Comparison of ENCODE assay signal across 20 cellular contexts in the genomic region with DNA sequence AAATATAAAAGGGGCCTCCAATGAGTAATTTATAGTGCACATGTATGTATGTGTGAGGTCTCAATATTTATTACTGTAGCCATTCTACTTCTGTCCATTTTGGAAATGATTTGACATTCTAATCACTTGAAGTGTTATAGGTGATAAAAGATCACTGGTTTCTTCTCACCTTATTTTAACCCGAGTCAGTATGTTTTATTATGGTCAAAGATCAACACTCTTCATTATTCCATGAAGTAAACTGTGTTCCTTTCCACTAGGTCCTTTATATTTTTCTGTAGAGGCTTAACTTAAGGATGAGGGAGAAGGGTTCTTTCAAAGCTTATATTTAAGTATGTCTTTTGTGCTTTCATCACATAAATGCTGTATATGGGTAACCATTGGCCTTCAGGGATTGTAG. TPM values are rescaled to one million over a fixed set of nuclear protein-coding genes. Genes with fewer than 3 reads are reported as not detected.
DNase-seq lines count a peak whose midpoint lies in the region; ATAC-seq and TF ChIP-seq lines count a peak whose summit lies in the region.
"Had no signal": no experiment of that assay in that cellular context is flagged by ENCODE, and none has a peak within 500 bp of the region (broad histone marks: within the 10 kb centered on the region; RNA-seq: fewer than 3 reads in every experiment).

No MANE protein-coding gene starts in this region.

- H3K27ac ChIP-seq in PC-3 (ENCODE audit: low read length), result peak overlapping the region; percentile 75
- H3K27ac ChIP-seq in epithelial cell of prostate, result peak overlapping the region; percentile 66
- H3K27ac ChIP-seq in smooth muscle cell (ENCODE audit: low read depth), result peak overlapping the region; percentile 55
- no peak overlapping the region for H3K27ac ChIP-seq in tibial nerve

- H3K4me2 ChIP-seq in PC-3 (ENCODE audit: low read length) (no peak overlapping the region), smooth muscle cell (no peak overlapping the region)

- H2AFZ ChIP-seq in PC-3 (ENCODE audit: low read length) (no peak overlapping the region), smooth muscle cell (ENCODE audit: low read depth) (no peak overlapping the region)

- intact Hi-C loops in PC-3 (cut with micrococcal nuclease) (no loop called here), left colon (cut with DNase I, micrococcal nuclease) (no loop called here)

- no peaks in the 10 kb centered on the region for H3K27me3 ChIP-seq in PC-3 (ENCODE audit: low read length)
- H3K27me3 ChIP-seq in smooth muscle cell (ENCODE audit: low read depth), result no peaks in the 10 kb centered on the region
- H3K27me3 ChIP-seq in tibial nerve, result no peaks in the 10 kb centered on the region

- H3K9me2 ChIP-seq in PC-3 (replicated peaks; ENCODE audit: low read length), result no peaks in the 10 kb centered on the region

- TF ChIP-seq CTCF in PC-3 (conservative IDR thresholded peaks at IDR 0.05; ENCODE audit: low read depth, low read length), result no peak
- TF ChIP-seq CTCF in smooth muscle cell (IDR thresholded peaks at IDR 0.05; ENCODE audit: borderline replicate concordance, insufficient read depth, poor library complexity, severe bottlenecking), result no peak
- no peak for TF ChIP-seq CTCF in tibial nerve (IDR thresholded peaks at IDR 0.05)
- no peak for TF ChIP-seq CTCF in glutamatergic neuron (IDR thresholded peaks at IDR 0.05; ENCODE audit: partially characterized antibody, unreplicated experiment)
- TF ChIP-seq CTCF in chondrocyte (IDR thresholded peaks at IDR 0.05), result no peak

- no peak for ATAC-seq in PC-3
- peak; percentile 74 for ATAC-seq in left colon

- H3K4me3 ChIP-seq in PC-3 (ENCODE audit: low read length) (no peak overlapping the region), smooth muscle cell (no peak overlapping the region), tibial nerve (no peak overlapping the region)
- H3K4me3 ChIP-seq: HAP-1 had no signal

- no peak for TF ChIP-seq EP300 in tibial nerve (IDR thresholded peaks at IDR 0.05)

- TF ChIP-seq POLR2A in tibial nerve (IDR thresholded peaks at IDR 0.05), result no peak

- H3K4me3 Mint-ChIP-seq in glutamatergic neuron (ENCODE audit: unreplicated experiment) (no peak overlapping the region), chondrocyte (ENCODE audit: unreplicated experiment) (no peak overlapping the region)
- H3K4me3 Mint-ChIP-seq: CD4-positive, alpha-beta memory T cell had no signal

- H3K27ac Mint-ChIP-seq in glutamatergic neuron (ENCODE audit: unreplicated experiment) (no peak overlapping the region), chondrocyte (ENCODE audit: unreplicated experiment) (no peak overlapping the region)
- H3K27ac Mint-ChIP-seq: CD4-positive, alpha-beta memory T cell had no signal

- H3K9me3 Mint-ChIP-seq in glutamatergic neuron (ENCODE audit: unreplicated experiment) (no peaks in the 10 kb centered on the region), chondrocyte (ENCODE audit: low read depth) (no peaks in the 10 kb centered on the region)

- H4K20me1 ChIP-seq in PC-3 (ENCODE audit: low read length) (no peaks in the 10 kb centered on the region), smooth muscle cell (ENCODE audit: low read depth) (no peaks in the 10 kb centered on the region)

- H3K9ac ChIP-seq in PC-3 (ENCODE audit: low read length), result no peak overlapping the region
- no peak overlapping the region for H3K9ac ChIP-seq in smooth muscle cell (ENCODE audit: low read depth)

- peaks cover 12% of the 10 kb centered on the region for H3K4me1 Mint-ChIP-seq in glutamatergic neuron (ENCODE audit: low read depth, unreplicated experiment)
- no peaks in the 10 kb centered on the region for H3K4me1 Mint-ChIP-seq in chondrocyte (ENCODE audit: low read depth)
- H3K4me1 Mint-ChIP-seq: CD4-positive, alpha-beta memory T cell had no signal

- H3K9me3 ChIP-seq in PC-3 (ENCODE audit: low read length), result no peaks in the 10 kb centered on the region
- H3K9me3 ChIP-seq in smooth muscle cell (replicated peaks; ENCODE audit: low read depth), result no peaks in the 10 kb centered on the region
- no peaks in the 10 kb centered on the region for H3K9me3 ChIP-seq in tibial nerve
- H3K9me3 ChIP-seq: HAP-1 had no signal

- DNase-seq in PC-3 (no peak), epithelial cell of prostate (ENCODE audit: low read depth, low spot score) (no peak), left colon (no peak), smooth muscle cell (lab: John Stamatoyannopoulos, UW; ENCODE audit: unreplicated experiment) (no peak), tibial nerve (ENCODE audit: low spot score in 2 of 2) (no peak), glutamatergic neuron (no peak), chondrocyte (ENCODE audit: low spot score) (no peak)
- DNase-seq: C1 segment of cervical spinal cord; Calu3; CD4-positive, alpha-beta memory T cell; COR-L47; DMS53; DMS79 treated with DMSO at 0.1 percent for 48 hours; GF-D8; GOT3 had no signal

- 98% methylated on average over 1 of the region's 1 CpG for WGBS in smooth muscle cell (ENCODE audit: low lambda C conversion rate)
- WGBS in tibial nerve, 2 donors, result 77 to 79% methylated on average over 1 of the region's 1 CpG

- POLR2A ChIA-PET in PC-3 (lab: Charles Lee; ENCODE audit: unreplicated experiment), result no interaction called here

- H3K36me3 Mint-ChIP-seq in glutamatergic neuron (ENCODE audit: unreplicated experiment) (no peaks in the 10 kb centered on the region), chondrocyte (ENCODE audit: low read depth) (no peaks in the 10 kb centered on the region)
- H3K36me3 Mint-ChIP-seq: CD4-positive, alpha-beta memory T cell had no signal

- CTCF ChIA-PET in PC-3 (lab: Charles Lee), result no interaction called here

- no peaks in the 10 kb centered on the region for H3K36me3 ChIP-seq in PC-3 (ENCODE audit: low read depth, low read length)
- H3K36me3 ChIP-seq in smooth muscle cell (ENCODE audit: low read depth), result no peaks in the 10 kb centered on the region
- H3K36me3 ChIP-seq in tibial nerve, result no peaks in the 10 kb centered on the region
- H3K36me3 ChIP-seq: HAP-1 had no signal

- no TSS peak for BruUV-seq in PC-3 (replicated peaks; lab: Mats Ljungman, UMichigan)

- H3F3A ChIP-seq in PC-3 (ENCODE audit: low read length, unreplicated experiment) (peaks cover 6% of the 10 kb centered on the region), smooth muscle cell (ENCODE audit: low read depth) (no peaks in the 10 kb centered on the region)

- H3K4me1 ChIP-seq in PC-3 (ENCODE audit: insufficient read depth, low read length), result peaks cover 19% of the 10 kb centered on the region
- no peaks in the 10 kb centered on the region for H3K4me1 ChIP-seq in smooth muscle cell (ENCODE audit: low read depth)
- no peaks in the 10 kb centered on the region for H3K4me1 ChIP-seq in tibial nerve
- H3K4me1 ChIP-seq: HAP-1 had no signal

- H3K79me2 ChIP-seq in PC-3 (ENCODE audit: low read length) (no peaks in the 10 kb centered on the region), smooth muscle cell (ENCODE audit: low read depth) (peaks cover 5% of the 10 kb centered on the region)

- H3K27me3 Mint-ChIP-seq in glutamatergic neuron (ENCODE audit: unreplicated experiment) (peaks cover 1% of the 10 kb centered on the region), chondrocyte (ENCODE audit: low read depth) (peaks cover 6% of the 10 kb centered on the region)
- H3K27me3 Mint-ChIP-seq: CD4-positive, alpha-beta memory T cell had no signal

RNA-seq across cellular contexts. Expression of gene FAM83B, which starts 47.2 kb away (rescaled TPM):
- total RNA-seq in PC-3 (2014; rRNA removed) (0.07 and 0.29 TPM in 2 replicates), left colon (10 to 100 TPM; 39.4 to 48.3 TPM), smooth muscle cell (28.7 and 37.0 TPM in 2 replicates), tibial nerve (not detected), glutamatergic neuron (ENCODE audit: unreplicated experiment) (not detected), chondrocyte (0.22 TPM in 1 of 3 replicates, not detected in the others)
- polyA plus RNA-seq in smooth muscle cell, result 1.1 and 3.9 TPM in 2 replicates
- total RNA-seq: A172; CD4-positive, alpha-beta memory T cell; Daoy; G401 had no signal
- polyA plus RNA-seq: BJ; CD4-positive, alpha-beta memory T cell had no signal

Comparison
In these comparisons a context has a peak if more than half of its experiments do, and no peak if none do; other contexts are left out.
1. H3K27ac ChIP-seq: peak in PC-3 (single experiment), epithelial cell of prostate (single experiment) and smooth muscle cell (single experiment); none in tibial nerve (0 of 4).
2. RNA of gene FAM83B, which starts 47.2 kb away (total RNA-seq): 39.4 to 48.3 TPM in left colon and 28.7 to 37.0 TPM in smooth muscle cell; 0.07 to 0.29 TPM in PC-3, not detected in tibial nerve, not detected in glutamatergic neuron (single experiment) and 0.22 TPM in chondrocyte; every median in the first group is over 10 times any median in the second.